ENCODE assay signal across 34 cellular contexts in genomic region chr15:52518972-52519371, GRCh38. TPM values are rescaled to one million over a fixed set of nuclear protein-coding genes. Genes with fewer than 3 reads are reported as not detected.
DNase-seq lines count a peak whose midpoint lies in the region; ATAC-seq and TF ChIP-seq lines count a peak whose summit lies in the region.
"Had no signal": no experiment of that assay in that cellular context is flagged by ENCODE, and none has a peak within 500 bp of the region (broad histone marks: within the 10 kb centered on the region; RNA-seq: fewer than 3 reads in every experiment).

No MANE protein-coding gene starts in this region.

- peaks cover 0 to 85% (median 20%) of the 10 kb centered on the region in 6 donors for H3K4me1 ChIP-seq in spleen

- peak overlapping the region; percentile 91 for H3K27ac Mint-ChIP-seq in T-helper 17 cell
- H3K27ac Mint-ChIP-seq: activated CD8-positive, alpha-beta T cell treated with anti-CD3 and anti-CD28 coated beads, Interleukin-2, amount 10 ng/mL, durations not matched to agents 7 days and 5 days; activated naive CD8-positive, alpha-beta T cell treated with anti-CD3 and anti-CD28 coated beads for 36 hours; T-helper 1 cell treated with Interleukin-12 subunit alpha and Interleukin-12 subunit beta and Interleukin-4 antibody, amounts not matched to agents 30 μg/mL and 1 μg/mL, for 36 hours had no signal

- no peaks in the 10 kb centered on the region for H3K27me3 Mint-ChIP-seq in T-helper 17 cell
- H3K27me3 Mint-ChIP-seq: activated naive CD8-positive, alpha-beta T cell treated with anti-CD3 and anti-CD28 coated beads for 36 hours; IgD-negative memory B cell had no signal

- no peaks in the 10 kb centered on the region for H3K27me3 ChIP-seq in HL-60 (ENCODE audit: insufficient read depth, poor library complexity, severe bottlenecking)
- H3K27me3 ChIP-seq in spleen (replicated peaks in 1 of 7) = no peaks in the 10 kb centered on the region
- H3K27me3 ChIP-seq: BLaER1 treated with 17β-estradiol and CSF1 and Interleukin-3, amounts not matched to agents 10 nM and 100 nM; tibial nerve had no signal

- H3K27ac ChIP-seq in HL-60 (replicated peaks) (peak overlapping the region; percentile 29), spleen (peak overlapping the region in 5 of 8 donors; percentile 3 to 63 (median 51))
- H3K27ac ChIP-seq: BLaER1 treated with 17β-estradiol and CSF1 and Interleukin-3, amounts not matched to agents 10 nM and 100 nM; psoas muscle; tibial nerve had no signal

- peaks cover 37% of the 10 kb centered on the region for H3K4me1 Mint-ChIP-seq in T-helper 17 cell

- WGBS in spleen, 5 donors = 49 to 75% (median 70%) methylated on average over 7 of the region's 7 CpGs

- DNase-seq in HL-60 (ENCODE audit: low read depth in 1 of 2, low spot score in 1 of 2) (peak; percentile 47 to 66), NOMO-1 (lab: John Stamatoyannopoulos, UW; ENCODE audit: unreplicated experiment in 2 of 2) (peak; percentile 50 to 83), T-helper 17 cell (no peak), spleen (no peak), HK-2 (ENCODE audit: unreplicated experiment) (no peak), foreskin fibroblast (no peak), HuH-7 (ENCODE audit: low spot score) (no peak)
- DNase-seq: activated CD4-positive, alpha-beta T cell treated with anti-CD3 and anti-CD28 coated beads for 1 hour; activated CD8-positive, alpha-beta T cell treated with anti-CD3 and anti-CD28 coated beads, Interleukin-2, amount 10 ng/mL, durations not matched to agents 7 days and 5 days; activated naive CD8-positive, alpha-beta T cell treated with anti-CD3 and anti-CD28 coated beads for 36 hours; activated T-cell treated with anti-CD3 and anti-CD28 coated beads for 4 hours; anterior cingulate cortex; Calu3; DMS79; effector CD4-positive, alpha-beta T cell; GF-D8; immature natural killer cell; left cardiac atrium; mucosa of descending colon; natural killer cell; NCI-H1417; NCI-H2029 treated with DMSO at 0.1 percent for 48 hours; NCI-H526 treated with DMSO at 0.1 percent for 48 hours; occipital lobe; psoas muscle; RPMI8226; stimulated activated CD4-positive, alpha-beta T cell treated with anti-CD3 and anti-CD28 coated beads, Interleukin-15, amount 100 ng/mL, for 24 hours; stimulated activated CD4-positive, alpha-beta T cell treated with anti-CD3 and anti-CD28 coated beads, Interleukin-4, amount 100 ng/mL, for 4 hours had no signal

- TF ChIP-seq CTCF in HL-60 (IDR thresholded peaks at IDR 0.05; ENCODE audit: insufficient read depth, low read length) (no peak), spleen (IDR thresholded peaks at IDR 0.05 in 8 of 11, conservative IDR thresholded peaks at IDR 0.05 in 3 of 11) (no peak), foreskin fibroblast (IDR thresholded peaks at IDR 0.05; ENCODE audit: low read depth, low read length) (no peak)

- H3K9me3 ChIP-seq in T-helper 17 cell (ENCODE audit: control insufficient read depth, low read length, poor library complexity, severe bottlenecking) = no peaks in the 10 kb centered on the region
- no peaks in the 10 kb centered on the region for H3K9me3 ChIP-seq in spleen
- H3K9me3 ChIP-seq: BLaER1 treated with 17β-estradiol and CSF1 and Interleukin-3, amounts not matched to agents 10 nM and 100 nM; HAP-1; mucosa of descending colon; psoas muscle; tibial nerve had no signal

- TF ChIP-seq POLR2A in spleen (IDR thresholded peaks at IDR 0.05) = no peak

- intact Hi-C loops in spleen (cut with DNase I; ENCODE audit: low total_unique reads) = no loop called here

- no peaks in the 10 kb centered on the region for H3K36me3 ChIP-seq in spleen
- H3K36me3 ChIP-seq: BLaER1 treated with 17β-estradiol and CSF1 and Interleukin-3, amounts not matched to agents 10 nM and 100 nM; HAP-1; tibial nerve had no signal

- H3K4me3 ChIP-seq in HL-60 (replicated peaks; ENCODE audit: insufficient read depth, low read length) (no peak overlapping the region), spleen (no peak overlapping the region), foreskin fibroblast (ENCODE audit: low read depth in 1 of 2, low read length in 2 of 2) (no peak overlapping the region)
- H3K4me3 ChIP-seq: BLaER1 treated with 17β-estradiol and CSF1 and Interleukin-3, amounts not matched to agents 10 nM and 100 nM; HAP-1; lung; mucosa of descending colon; psoas muscle; tibial nerve had no signal

- peaks cover 6% of the 10 kb centered on the region for H3K36me3 Mint-ChIP-seq in T-helper 17 cell (ENCODE audit: low read depth)
- H3K36me3 Mint-ChIP-seq: activated naive CD8-positive, alpha-beta T cell treated with anti-CD3 and anti-CD28 coated beads for 36 hours; immature natural killer cell; natural killer cell had no signal

- ATAC-seq in T-helper 17 cell = no peak
- ATAC-seq: activated CD8-positive, alpha-beta T cell treated with anti-CD3 and anti-CD28 coated beads, Interleukin-2, amount 10 ng/mL, durations not matched to agents 7 days and 5 days; left cardiac atrium; mucosa of descending colon; natural killer cell had no signal

- peak overlapping the region; percentile 33 for H3K4me3 Mint-ChIP-seq in T-helper 17 cell
- H3K4me3 Mint-ChIP-seq: activated CD8-positive, alpha-beta T cell treated with anti-CD3 and anti-CD28 coated beads, Interleukin-2, amount 10 ng/mL, durations not matched to agents 7 days and 5 days; activated naive CD8-positive, alpha-beta T cell treated with anti-CD3 and anti-CD28 coated beads for 36 hours; IgD-negative memory B cell; immature natural killer cell; natural killer cell; T-helper 1 cell treated with Interleukin-12 subunit alpha and Interleukin-12 subunit beta and Interleukin-4 antibody, amounts not matched to agents 30 μg/mL and 1 μg/mL, for 36 hours had no signal

RNA-seq across cellular contexts. Expression of gene MYO5A, which starts 9.7 kb away (rescaled TPM):
- total RNA-seq in T-helper 17 cell = 10 to 100 TPM; 50.6 to 58.4 TPM
- total RNA-seq in spleen = 10 to 100 TPM; 30.9 to 48.3 (median 39.1) TPM
- 1 to 10 TPM; 4.7 to 6.4 (median 6.3) TPM for polyA plus RNA-seq in spleen

RNA-seq across cellular contexts. Expression of gene ARPP19, which starts 49.9 kb away (rescaled TPM):
- total RNA-seq in T-helper 17 cell = 100 to 1,000 TPM; 111 to 147 TPM
- total RNA-seq in spleen = 100 to 1,000 TPM in 5 of 7 donors, 10 to 100 TPM in 2; 95.9 to 132 (median 111) TPM
- 10 to 100 TPM; 18.3 to 33.8 (median 23.4) TPM for polyA plus RNA-seq in spleen

Comparison
In these comparisons a context has a peak if more than half of its experiments do, and no peak if none do; other contexts are left out.
1. DNase-seq: peak in HL-60 (2 of 2) and NOMO-1 (2 of 2); none in T-helper 17 cell (0 of 3), spleen (single experiment), HK-2 (single experiment), foreskin fibroblast (0 of 2) and HuH-7 (single experiment).